8 cellular contexts compared by ENCODE assay signal in the genomic region with DNA sequence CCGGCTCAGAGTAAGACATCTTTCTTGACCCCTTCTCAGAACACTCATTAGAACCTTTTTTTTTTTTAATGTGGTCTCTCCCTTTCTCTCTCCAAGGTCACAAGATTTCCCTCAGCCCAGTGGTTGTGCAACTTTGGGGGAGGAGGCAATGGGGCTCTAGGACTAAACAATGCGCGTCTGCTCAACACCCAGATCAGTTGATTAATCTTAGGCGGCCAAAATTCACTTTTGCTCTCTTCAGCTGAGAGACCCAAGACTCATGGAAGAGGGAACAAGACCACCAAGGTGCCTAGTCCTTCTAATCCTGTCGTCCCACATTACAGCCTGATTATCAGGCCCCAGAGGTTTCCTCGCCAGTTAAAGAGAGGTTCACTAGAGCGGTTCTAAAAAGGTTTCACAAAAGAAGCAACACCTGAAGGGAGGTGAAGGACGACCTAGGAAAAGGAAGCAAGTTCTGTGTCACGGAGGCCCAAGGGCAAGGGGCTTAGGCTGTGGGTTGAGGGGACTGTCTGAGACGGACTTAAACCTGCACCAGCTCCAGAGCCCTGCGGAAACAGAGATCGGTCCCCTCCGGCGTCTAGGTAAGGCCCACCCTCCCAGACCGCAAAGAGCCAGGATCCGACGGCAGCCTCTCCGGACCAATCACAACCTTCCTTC. TPM values are rescaled to one million over a fixed set of nuclear protein-coding genes. Genes with fewer than 3 reads are reported as not detected.
DNase-seq lines count a peak whose midpoint lies in the region; ATAC-seq and TF ChIP-seq lines count a peak whose summit lies in the region.

No MANE protein-coding gene starts in this region.

- H3K4me1 ChIP-seq in HUES64 (ENCODE audit: insufficient read depth, low read length) (peaks cover 33% of the 10 kb centered on the region), heart right ventricle (peaks cover 15 to 61% (median 36%) of the 10 kb centered on the region in 9 donors), rectal smooth muscle tissue (ENCODE audit: control insufficient read depth, insufficient read depth, low read length) (peaks cover 15% of the 10 kb centered on the region)

- ATAC-seq in heart right ventricle (peak in 1 of 8 donors; percentile 5), GM21381 (IDR thresholded peaks at IDR 0.05; ENCODE audit: unreplicated experiment) (no peak), GM19035 (IDR thresholded peaks at IDR 0.05; ENCODE audit: unreplicated experiment) (no peak)

- WGBS in HUES64, result 10% methylated on average over 18 of the region's 18 CpGs
- 1 to 3% methylated on average over 18 of the region's 18 CpGs for WGBS in heart right ventricle, 2 donors

- no peak for TF ChIP-seq CTCF in heart right ventricle (IDR thresholded peaks at IDR 0.05)

- H3K27ac ChIP-seq in HUES64 (ENCODE audit: low read depth, low read length) (peak overlapping the region; percentile 79; the same call in 1 of the 2 replicates), heart right ventricle (peak overlapping the region; percentile 96 to 99 (median 97)), rectal smooth muscle tissue (ENCODE audit: low read depth, low read length) (peak overlapping the region; percentile 98)

- H3K4me3 ChIP-seq in HUES64 (ENCODE audit: low read length), result peak overlapping the region; percentile 70
- H3K4me3 ChIP-seq in heart right ventricle, result peak overlapping the region; percentile 31 to 87 (median 74)
- H3K4me3 ChIP-seq in rectal smooth muscle tissue (ENCODE audit: low read length), result peak overlapping the region; percentile 95

- DNase-seq in CD1c-positive myeloid dendritic cell (ENCODE audit: extremely low spot score) (peak; percentile 78), heart right ventricle (peak in 1 of 2 donors; percentile 53), NCI-H446 (lab: John Stamatoyannopoulos, UW) (no peak)
- no peak for DNase-seq in activated T-helper 1 cell treated with anti-CD3 and anti-CD28 coated beads, Interleukin-12 subunit alpha, Interleukin-12 subunit beta, Interleukin-2, Interleukin-4 antibody, amounts not matched to agents 30 ng/mL and 10 ng/mL and 1 ng/mL, durations not matched to agents 14 hours and 24 hours and 36 hours (ENCODE audit: low spot score)

- H3K36me3 Mint-ChIP-seq in activated T-helper 1 cell treated with anti-CD3 and anti-CD28 coated beads, Interleukin-12 subunit alpha, Interleukin-12 subunit beta, Interleukin-2, Interleukin-4 antibody, amounts not matched to agents 30 ng/mL and 10 ng/mL and 1 ng/mL, durations not matched to agents 14 hours and 24 hours and 36 hours (ENCODE audit: low read depth), result peaks cover 7% of the 10 kb centered on the region

- H3K27me3 ChIP-seq in HUES64 (ENCODE audit: insufficient read depth, low read length) (no peaks in the 10 kb centered on the region), heart right ventricle (no peaks in the 10 kb centered on the region), rectal smooth muscle tissue (ENCODE audit: control insufficient read depth, insufficient read depth, low read length) (no peaks in the 10 kb centered on the region)

- no peaks in the 10 kb centered on the region for H3K9me3 Mint-ChIP-seq in activated T-helper 1 cell treated with anti-CD3 and anti-CD28 coated beads, Interleukin-12 subunit alpha, Interleukin-12 subunit beta, Interleukin-2, Interleukin-4 antibody, amounts not matched to agents 30 ng/mL and 10 ng/mL and 1 ng/mL, durations not matched to agents 14 hours and 24 hours and 36 hours

- intact Hi-C loops in activated T-helper 1 cell treated with anti-CD3 and anti-CD28 coated beads, Interleukin-12 subunit alpha, Interleukin-12 subunit beta, Interleukin-2, Interleukin-4 antibody, amounts not matched to agents 30 ng/mL and 10 ng/mL and 1 ng/mL, durations not matched to agents 14 hours and 24 hours and 36 hours (cut with micrococcal nuclease), result loop anchor here (1.0 to 2.0 kb wide), 5 partner anchors 59 to 781 kb away; a partner anchor contains a TSS
- intact Hi-C loops in heart right ventricle (cut with DNase I), result loop anchor here in 7 of 10 donors (2.0 to 10.0 kb wide), 7 partner anchors 45 to 175 kb away; a partner anchor contains a TSS

- H3K9ac ChIP-seq in HUES64 (ENCODE audit: low read depth, low read length) (peak overlapping the region; percentile 59), rectal smooth muscle tissue (ENCODE audit: low read length) (peak overlapping the region; percentile 97)

- peak overlapping the region; percentile 95 for H3K4me3 Mint-ChIP-seq in activated T-helper 1 cell treated with anti-CD3 and anti-CD28 coated beads, Interleukin-12 subunit alpha, Interleukin-12 subunit beta, Interleukin-2, Interleukin-4 antibody, amounts not matched to agents 30 ng/mL and 10 ng/mL and 1 ng/mL, durations not matched to agents 14 hours and 24 hours and 36 hours

- peaks cover 2% of the 10 kb centered on the region for H3K27me3 Mint-ChIP-seq in activated T-helper 1 cell treated with anti-CD3 and anti-CD28 coated beads, Interleukin-12 subunit alpha, Interleukin-12 subunit beta, Interleukin-2, Interleukin-4 antibody, amounts not matched to agents 30 ng/mL and 10 ng/mL and 1 ng/mL, durations not matched to agents 14 hours and 24 hours and 36 hours (ENCODE audit: insufficient read depth)

- H3K9me3 ChIP-seq in HUES64 (ENCODE audit: insufficient read depth, low read depth, low read length), result no peaks in the 10 kb centered on the region
- H3K9me3 ChIP-seq in heart right ventricle, result no peaks in the 10 kb centered on the region

- H3K27ac Mint-ChIP-seq in activated T-helper 1 cell treated with anti-CD3 and anti-CD28 coated beads, Interleukin-12 subunit alpha, Interleukin-12 subunit beta, Interleukin-2, Interleukin-4 antibody, amounts not matched to agents 30 ng/mL and 10 ng/mL and 1 ng/mL, durations not matched to agents 14 hours and 24 hours and 36 hours, result peak overlapping the region; percentile 98

- peaks cover 53% of the 10 kb centered on the region for H3K4me1 Mint-ChIP-seq in activated T-helper 1 cell treated with anti-CD3 and anti-CD28 coated beads, Interleukin-12 subunit alpha, Interleukin-12 subunit beta, Interleukin-2, Interleukin-4 antibody, amounts not matched to agents 30 ng/mL and 10 ng/mL and 1 ng/mL, durations not matched to agents 14 hours and 24 hours and 36 hours (ENCODE audit: low read depth)

- H3K36me3 ChIP-seq in HUES64 (ENCODE audit: insufficient read depth, low read length) (peaks cover 20% of the 10 kb centered on the region), heart right ventricle (peaks cover 0 to 21% (median 0%) of the 10 kb centered on the region in 9 donors), rectal smooth muscle tissue (ENCODE audit: control insufficient read depth, insufficient read depth, low read length) (peaks cover 7% of the 10 kb centered on the region)

RNA-seq across cellular contexts. Expression of a gene that starts 0.8 kb away (rescaled TPM):
- 58.7 TPM for polyA plus RNA-seq in HUES64 (2013, experiment 1 of 2)
- polyA plus RNA-seq in HUES64 (2013, experiment 2 of 2), result 51.9 TPM
- 47.7 and 48.2 TPM in 2 replicates for total RNA-seq in activated T-helper 1 cell treated with anti-CD3 and anti-CD28 coated beads, Interleukin-12 subunit alpha, Interleukin-12 subunit beta, Interleukin-2, Interleukin-4 antibody, amounts not matched to agents 30 ng/mL and 10 ng/mL and 1 ng/mL, durations not matched to agents 14 hours and 24 hours and 36 hours
- total RNA-seq in heart right ventricle, result 10 to 100 TPM in 7 of 10 donors, 1 to 10 TPM in 3; 7.0 to 13.7 (median 11.0) TPM
- polyA plus RNA-seq in heart right ventricle, result 10 to 100 TPM; 17.6 to 21.2 TPM

RNA-seq across cellular contexts. Expression of a gene that starts 1.0 kb away (rescaled TPM):
- polyA plus RNA-seq in HUES64 (2013, experiment 1 of 2), result 13.1 TPM
- 11.2 TPM for polyA plus RNA-seq in HUES64 (2013, experiment 2 of 2)
- total RNA-seq in activated T-helper 1 cell treated with anti-CD3 and anti-CD28 coated beads, Interleukin-12 subunit alpha, Interleukin-12 subunit beta, Interleukin-2, Interleukin-4 antibody, amounts not matched to agents 30 ng/mL and 10 ng/mL and 1 ng/mL, durations not matched to agents 14 hours and 24 hours and 36 hours, result 15.7 and 18.4 TPM in 2 replicates
- 10 to 100 TPM in 1 of 10 donors, 1 to 10 TPM in 9; 2.9 to 10.1 (median 4.3) TPM for total RNA-seq in heart right ventricle
- polyA plus RNA-seq in heart right ventricle, result 10 to 100 TPM in 1 of 2 donors, 1 to 10 TPM in 1; 6.5 to 19.4 TPM

RNA-seq across cellular contexts. Expression of a gene that starts 7.0 kb away (rescaled TPM):
- 0.45 TPM for polyA plus RNA-seq in HUES64 (2013, experiment 1 of 2)
- not detected for polyA plus RNA-seq in HUES64 (2013, experiment 2 of 2)
- 0.44 TPM in 1 of 2 replicates, not detected in the other for total RNA-seq in activated T-helper 1 cell treated with anti-CD3 and anti-CD28 coated beads, Interleukin-12 subunit alpha, Interleukin-12 subunit beta, Interleukin-2, Interleukin-4 antibody, amounts not matched to agents 30 ng/mL and 10 ng/mL and 1 ng/mL, durations not matched to agents 14 hours and 24 hours and 36 hours
- not detected for total RNA-seq in heart right ventricle
- not detected for polyA plus RNA-seq in heart right ventricle

RNA-seq across cellular contexts. Expression of a gene that starts 48.3 kb away (rescaled TPM):
- 672 TPM for polyA plus RNA-seq in HUES64 (2013, experiment 1 of 2)
- polyA plus RNA-seq in HUES64 (2013, experiment 2 of 2), result 709 TPM
- 865 and 896 TPM in 2 replicates for total RNA-seq in activated T-helper 1 cell treated with anti-CD3 and anti-CD28 coated beads, Interleukin-12 subunit alpha, Interleukin-12 subunit beta, Interleukin-2, Interleukin-4 antibody, amounts not matched to agents 30 ng/mL and 10 ng/mL and 1 ng/mL, durations not matched to agents 14 hours and 24 hours and 36 hours
- total RNA-seq in heart right ventricle, result 100 to 1,000 TPM; 492 to 579 (median 559) TPM
- 100 to 1,000 TPM; 281 to 288 TPM for polyA plus RNA-seq in heart right ventricle

RNA-seq across cellular contexts. Expression of a gene that starts 58.7 kb away (rescaled TPM):
- polyA plus RNA-seq in HUES64 (2013, experiment 1 of 2), result 106 TPM
- polyA plus RNA-seq in HUES64 (2013, experiment 2 of 2), result 122 TPM
- 206 and 219 TPM in 2 replicates for total RNA-seq in activated T-helper 1 cell treated with anti-CD3 and anti-CD28 coated beads, Interleukin-12 subunit alpha, Interleukin-12 subunit beta, Interleukin-2, Interleukin-4 antibody, amounts not matched to agents 30 ng/mL and 10 ng/mL and 1 ng/mL, durations not matched to agents 14 hours and 24 hours and 36 hours
- 10 to 100 TPM; 28.6 to 70.0 (median 55.4) TPM for total RNA-seq in heart right ventricle
- 100 to 1,000 TPM in 1 of 2 donors, 10 to 100 TPM in 1; 40.4 to 122 TPM for polyA plus RNA-seq in heart right ventricle
